In the genomic region with DNA sequence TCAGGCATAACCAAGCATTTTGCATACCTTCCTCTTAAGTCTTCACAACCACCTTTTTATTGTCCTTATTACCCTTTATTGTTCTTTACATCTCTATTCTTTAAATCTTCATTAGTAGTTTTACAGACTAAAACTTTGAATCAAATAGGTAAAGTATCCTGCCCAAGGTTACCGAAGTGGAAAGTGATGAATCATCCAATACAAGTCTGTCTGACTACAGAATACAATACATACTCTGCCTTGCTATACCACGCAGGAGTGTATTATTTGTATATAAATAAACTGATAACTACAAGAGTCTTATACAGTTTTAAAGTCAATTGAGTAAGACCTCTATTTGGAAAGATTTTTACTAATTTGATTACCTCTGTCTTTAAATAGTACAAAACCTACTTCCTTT, we compare ENCODE assay signal across 10 cellular contexts.
A peak's percentile ranks its signal among the peaks of the same experiment; 100 is the strongest.
DNase-seq lines count a peak whose midpoint lies in the region; ATAC-seq, FAIRE-seq and TF ChIP-seq lines count a peak whose summit lies in the region.
"Had no signal": no experiment of that assay in that cellular context is flagged by ENCODE, and none has a peak within 500 bp of the region (broad histone marks: within the 10 kb centered on the region; RNA-seq: fewer than 3 reads in every experiment).

No MANE protein-coding gene starts in this region.

- no peak for FAIRE-seq in frontal cortex (lab: Jason Lieb, UNC)

- H3K36me3 Mint-ChIP-seq in activated naive CD4-positive, alpha-beta T cell treated with anti-CD3 and anti-CD28 coated beads for 36 hours (ENCODE audit: low read depth), result peaks cover 8% of the 10 kb centered on the region
- peaks cover 2% of the 10 kb centered on the region for H3K36me3 Mint-ChIP-seq in T-helper 17 cell (ENCODE audit: low read depth)
- H3K36me3 Mint-ChIP-seq in stimulated activated memory B cell treated with anti-CD40 and anti-IgM and Interleukin-4, amounts not matched to agents 10 μg/mL and 1 μg/mL and 100 μg/mL, for 72 hours, result peaks cover 6% of the 10 kb centered on the region

- H3K9me3 Mint-ChIP-seq in activated naive CD4-positive, alpha-beta T cell treated with anti-CD3 and anti-CD28 coated beads for 36 hours, result no peaks in the 10 kb centered on the region
- H3K9me3 Mint-ChIP-seq in stimulated activated memory B cell treated with anti-CD40 and anti-IgM and Interleukin-4, amounts not matched to agents 10 μg/mL and 1 μg/mL and 100 μg/mL, for 72 hours, result no peaks in the 10 kb centered on the region

- ATAC-seq in HG02870 (IDR thresholded peaks at IDR 0.05; ENCODE audit: unreplicated experiment) (peak; percentile 59), T-helper 17 cell (no peak)
- ATAC-seq in stimulated activated memory B cell treated with anti-CD40 and anti-IgM and Interleukin-4, amounts not matched to agents 10 μg/mL and 1 μg/mL and 100 μg/mL, for 72 hours, result peak; percentile 54

- peak overlapping the region; percentile 83 for H3K27ac Mint-ChIP-seq in activated naive CD4-positive, alpha-beta T cell treated with anti-CD3 and anti-CD28 coated beads for 36 hours
- H3K27ac Mint-ChIP-seq in T-helper 17 cell, result peak overlapping the region; percentile 86
- H3K27ac Mint-ChIP-seq in stimulated activated memory B cell treated with anti-CD40 and anti-IgM and Interleukin-4, amounts not matched to agents 10 μg/mL and 1 μg/mL and 100 μg/mL, for 72 hours, result peak overlapping the region; percentile 87

- no peaks in the 10 kb centered on the region for H3K27me3 Mint-ChIP-seq in activated naive CD4-positive, alpha-beta T cell treated with anti-CD3 and anti-CD28 coated beads for 36 hours (ENCODE audit: low read depth)
- H3K27me3 Mint-ChIP-seq in T-helper 17 cell, result no peaks in the 10 kb centered on the region
- no peaks in the 10 kb centered on the region for H3K27me3 Mint-ChIP-seq in stimulated activated memory B cell treated with anti-CD40 and anti-IgM and Interleukin-4, amounts not matched to agents 10 μg/mL and 1 μg/mL and 100 μg/mL, for 72 hours

- no peak overlapping the region for H3K4me3 Mint-ChIP-seq in activated naive CD4-positive, alpha-beta T cell treated with anti-CD3 and anti-CD28 coated beads for 36 hours
- no peak overlapping the region for H3K4me3 Mint-ChIP-seq in T-helper 17 cell
- peak overlapping the region; percentile 56 for H3K4me3 Mint-ChIP-seq in stimulated activated memory B cell treated with anti-CD40 and anti-IgM and Interleukin-4, amounts not matched to agents 10 μg/mL and 1 μg/mL and 100 μg/mL, for 72 hours

- TF ChIP-seq CTCF in GM20000 (IDR thresholded peaks at IDR 0.05; ENCODE audit: extremely low read depth, missing control alignments), result no peak

- H3K9me3 ChIP-seq in T-helper 17 cell (ENCODE audit: control insufficient read depth, low read length, poor library complexity, severe bottlenecking), result no peaks in the 10 kb centered on the region

- intact Hi-C loops in activated naive CD4-positive, alpha-beta T cell treated with anti-CD3 and anti-CD28 coated beads for 36 hours (cut with micrococcal nuclease), result loop anchor here (1.0 to 2.0 kb wide), 5 partner anchors 8 to 130 kb away; a partner anchor contains a TSS

- CTCF ChIA-PET in activated naive CD4-positive, alpha-beta T cell treated with anti-CD3 and anti-CD28 coated beads for 36 hours (lab: Charles Lee), result interaction anchor here (0.9 kb wide), 1 partner anchor 8 kb away, joined by 3 read pairs; no protein-coding TSS in a partner anchor

- peaks cover 57% of the 10 kb centered on the region for H3K4me1 Mint-ChIP-seq in activated naive CD4-positive, alpha-beta T cell treated with anti-CD3 and anti-CD28 coated beads for 36 hours (ENCODE audit: low read depth)
- H3K4me1 Mint-ChIP-seq in T-helper 17 cell, result peaks cover 31% of the 10 kb centered on the region
- H3K4me1 Mint-ChIP-seq in stimulated activated memory B cell treated with anti-CD40 and anti-IgM and Interleukin-4, amounts not matched to agents 10 μg/mL and 1 μg/mL and 100 μg/mL, for 72 hours, result peaks cover 42% of the 10 kb centered on the region

- DNase-seq in activated naive CD4-positive, alpha-beta T cell treated with anti-CD3 and anti-CD28 coated beads for 36 hours, result no peak
- no peak for DNase-seq in activated naive CD4-positive, alpha-beta T cell treated with Interleukin-2 at 50 U/mL for 16 hours
- DNase-seq in T-helper 17 cell (no peak), frontal cortex (ENCODE audit: low spot score in 2 of 2) (no peak), GM20000 (ENCODE audit: low spot score) (no peak)
- DNase-seq in effector CD4-positive, alpha-beta T cell, result no peak
- DNase-seq: mesenchymal stem cell, NCI-H2171 had no signal
